Comparison of ENCODE assay signal across 36 cellular contexts in genomic region chr12:123963829-123964228, GRCh38.
"Had no signal": no experiment of that assay in that cellular context is flagged by ENCODE, and none has a peak within 500 bp of the region (broad histone marks: within the 10 kb centered on the region; RNA-seq: fewer than 3 reads in every experiment).

No MANE protein-coding gene starts in this region.

- H3K4me1 Mint-ChIP-seq: activated CD4-positive, alpha-beta T cell treated with anti-CD3 and anti-CD28 coated beads, Interleukin-2, amount 10 ng/mL, durations not matched to agents 24 days and 14 days; activated naive CD8-positive, alpha-beta T cell treated with anti-CD3 and anti-CD28 coated beads for 36 hours had no signal

- H3K9me3 Mint-ChIP-seq: activated B cell treated with CpG ODN at 0.5 μM for 24 hours; activated CD4-positive, alpha-beta memory T cell treated with anti-CD3 and anti-CD28 coated beads for 36 hours; activated CD4-positive, alpha-beta T cell treated with anti-CD3 and anti-CD28 coated beads, Interleukin-2, amount 10 ng/mL, durations not matched to agents 24 days and 14 days; activated CD8-positive, alpha-beta T cell treated with anti-CD3 and anti-CD28 coated beads for 36 hours; activated naive CD4-positive, alpha-beta T cell treated with anti-CD3 and anti-CD28 coated beads for 36 hours; activated naive CD4-positive, alpha-beta T cell treated with anti-CD3 and anti-CD28 coated beads, Interleukin-2, amount 50 U/mL, for 72 hours; activated naive CD8-positive, alpha-beta T cell treated with anti-CD3 and anti-CD28 coated beads for 36 hours; activated T-cell treated with anti-CD3 and anti-CD28 coated beads, Interleukin-2, amount 50 U/mL, for 4 hours; activated T-cell treated with anti-CD3 and anti-CD28 coated beads, Interleukin-2, amount 50 U/mL, for 72 hours; activated T-helper 1 cell treated with anti-CD3 and anti-CD28 coated beads, Interleukin-12 subunit alpha, Interleukin-12 subunit beta, Interleukin-2, Interleukin-4 antibody, amounts not matched to agents 30 ng/mL and 10 ng/mL and 1 ng/mL, durations not matched to agents 14 hours and 24 hours and 36 hours; activated T-helper 17 cell treated with anti-CD3 and anti-CD28 coated beads, Interleukin-2, amount 50 U/mL, for 72 hours; brain; central memory CD8-positive, alpha-beta T cell; T-cell had no signal

- H3K27ac Mint-ChIP-seq: activated B cell treated with CpG ODN at 0.5 μM for 24 hours; activated CD4-positive, alpha-beta memory T cell treated with anti-CD3 and anti-CD28 coated beads for 36 hours; activated CD4-positive, alpha-beta T cell treated with anti-CD3 and anti-CD28 coated beads, Interleukin-2, amount 10 ng/mL, durations not matched to agents 24 days and 14 days; activated CD8-positive, alpha-beta T cell treated with anti-CD3 and anti-CD28 coated beads for 36 hours; activated naive CD4-positive, alpha-beta T cell treated with anti-CD3 and anti-CD28 coated beads for 36 hours; activated naive CD4-positive, alpha-beta T cell treated with anti-CD3 and anti-CD28 coated beads, Interleukin-2, amount 50 U/mL, for 72 hours; activated naive CD8-positive, alpha-beta T cell treated with anti-CD3 and anti-CD28 coated beads for 36 hours; activated T-cell treated with anti-CD3 and anti-CD28 coated beads, Interleukin-2, amount 50 U/mL, for 72 hours; activated T-helper 1 cell treated with anti-CD3 and anti-CD28 coated beads, Interleukin-12 subunit alpha, Interleukin-12 subunit beta, Interleukin-2, Interleukin-4 antibody, amounts not matched to agents 30 ng/mL and 10 ng/mL and 1 ng/mL, durations not matched to agents 14 hours and 24 hours and 36 hours; activated T-helper 17 cell treated with anti-CD3 and anti-CD28 coated beads, Interleukin-2, amount 50 U/mL, for 72 hours; T-cell; T-helper 17 cell had no signal

- H3K4me3 Mint-ChIP-seq: activated B cell treated with CpG ODN at 0.5 μM for 24 hours; activated CD4-positive, alpha-beta memory T cell treated with anti-CD3 and anti-CD28 coated beads for 36 hours; activated CD4-positive, alpha-beta T cell treated with anti-CD3 and anti-CD28 coated beads, Interleukin-2, amount 10 ng/mL, durations not matched to agents 24 days and 14 days; activated CD8-positive, alpha-beta T cell treated with anti-CD3 and anti-CD28 coated beads for 36 hours; activated naive CD4-positive, alpha-beta T cell treated with anti-CD3 and anti-CD28 coated beads for 36 hours; activated naive CD8-positive, alpha-beta T cell treated with anti-CD3 and anti-CD28 coated beads for 36 hours; activated T-cell treated with anti-CD3 and anti-CD28 coated beads, Interleukin-2, amount 50 U/mL, for 4 hours; activated T-cell treated with anti-CD3 and anti-CD28 coated beads, Interleukin-2, amount 50 U/mL, for 72 hours; activated T-helper 1 cell treated with anti-CD3 and anti-CD28 coated beads, Interleukin-12 subunit alpha, Interleukin-12 subunit beta, Interleukin-2, Interleukin-4 antibody, amounts not matched to agents 30 ng/mL and 10 ng/mL and 1 ng/mL, durations not matched to agents 14 hours and 24 hours and 36 hours; activated T-helper 17 cell treated with anti-CD3 and anti-CD28 coated beads, Interleukin-2, amount 50 U/mL, for 72 hours; brain; central memory CD8-positive, alpha-beta T cell; T-cell; T-helper 17 cell had no signal

- H3K36me3 ChIP-seq: cardiac muscle cell had no signal

- H3K9me3 ChIP-seq: ascending aorta had no signal

- H3K36me3 Mint-ChIP-seq: activated CD4-positive, alpha-beta memory T cell treated with anti-CD3 and anti-CD28 coated beads for 36 hours; activated naive CD4-positive, alpha-beta T cell treated with anti-CD3 and anti-CD28 coated beads, Interleukin-2, amount 50 U/mL, for 72 hours; activated naive CD8-positive, alpha-beta T cell treated with anti-CD3 and anti-CD28 coated beads for 36 hours had no signal

- H3K27me3 Mint-ChIP-seq: activated B cell treated with CpG ODN at 0.5 μM for 24 hours; activated CD4-positive, alpha-beta memory T cell treated with anti-CD3 and anti-CD28 coated beads for 36 hours; activated CD4-positive, alpha-beta T cell treated with anti-CD3 and anti-CD28 coated beads, Interleukin-2, amount 10 ng/mL, durations not matched to agents 24 days and 14 days; activated CD8-positive, alpha-beta T cell treated with anti-CD3 and anti-CD28 coated beads for 36 hours; activated naive CD8-positive, alpha-beta T cell treated with anti-CD3 and anti-CD28 coated beads for 36 hours; activated T-helper 17 cell treated with anti-CD3 and anti-CD28 coated beads, Interleukin-2, amount 50 U/mL, for 72 hours; brain; central memory CD8-positive, alpha-beta T cell; T-cell; T-helper 17 cell had no signal

- FAIRE-seq: bronchial epithelial cell, TTC549 had no signal

- H3K4me3 ChIP-seq: ascending aorta, cardiac muscle cell had no signal

- DNase-seq: activated B cell treated with CpG ODN at 0.5 μM for 24 hours; activated CD4-positive, alpha-beta memory T cell treated with anti-CD3 and anti-CD28 coated beads for 36 hours; activated CD4-positive, alpha-beta T cell treated with anti-CD3 and anti-CD28 coated beads for 4 hours; activated CD4-positive, alpha-beta T cell treated with anti-CD3 and anti-CD28 coated beads, Interleukin-2, amount 10 ng/mL, durations not matched to agents 24 days and 14 days; activated CD4-positive, alpha-beta T cell treated with anti-CD3 and anti-CD28 coated beads, Interleukin-2, amount 50 U/mL, for 1 hour; activated CD4-positive, alpha-beta T cell treated with anti-CD3 and anti-CD28 coated beads, Interleukin-2, amount 50 U/mL, for 4 hours; activated CD4-positive, CD25-positive, alpha-beta regulatory T cell treated with anti-CD3 and anti-CD28 coated beads, Interleukin-2, amount 50 U/mL, for 72 hours; activated CD8-positive, alpha-beta memory T cell treated with anti-CD3 and anti-CD28 coated beads, Interleukin-2, amount 50 U/mL, for 4 hours; activated CD8-positive, alpha-beta T cell treated with anti-CD3 and anti-CD28 coated beads for 36 hours; activated effector memory CD4-positive, alpha-beta T cell treated with anti-CD3 and anti-CD28 coated beads, Interleukin-2, amount 50 U/mL, for 16 hours; activated gamma-delta T cell treated with Interleukin-2 at 50 U/mL for 16 hours; activated naive CD4-positive, alpha-beta T cell; activated naive CD4-positive, alpha-beta T cell treated with anti-CD3 and anti-CD28 coated beads for 36 hours; activated naive CD4-positive, alpha-beta T cell treated with anti-CD3 and anti-CD28 coated beads, Interleukin-2, amount 50 U/mL, for 16 hours; activated naive CD8-positive, alpha-beta T cell treated with anti-CD3 and anti-CD28 coated beads for 36 hours; activated T-cell treated with anti-CD3 and anti-CD28 coated beads for 4 hours; activated T-cell treated with anti-CD3 and anti-CD28 coated beads, Interleukin-2, amount 50 U/mL, for 1 hour; activated T-cell treated with anti-CD3 and anti-CD28 coated beads, Interleukin-2, amount 50 U/mL, for 4 hours; activated T-cell treated with anti-CD3 and anti-CD28 coated beads, Interleukin-2, amount 50 U/mL, for 72 hours; amygdala; anterior cingulate cortex; caudate nucleus; cerebellar nuclear complex; T-cell; T-helper 17 cell; T1000 had no signal

- H3K27me3 ChIP-seq: ascending aorta had no signal

- H3K27ac ChIP-seq: ascending aorta, cardiac muscle cell, VCaP had no signal

- ATAC-seq: activated CD8-positive, alpha-beta T cell treated with anti-CD3 and anti-CD28 coated beads for 36 hours; activated naive CD4-positive, alpha-beta T cell treated with anti-CD3 and anti-CD28 coated beads, Interleukin-2, amount 50 U/mL, for 72 hours; activated T-cell treated with anti-CD3 and anti-CD28 coated beads, Interleukin-2, amount 50 U/mL, for 4 hours; activated T-cell treated with anti-CD3 and anti-CD28 coated beads, Interleukin-2, amount 50 U/mL, for 72 hours; activated T-helper 17 cell treated with anti-CD3 and anti-CD28 coated beads, Interleukin-2, amount 50 U/mL, for 72 hours; T-cell; T-helper 17 cell had no signal
